1 cellular context compared by ENCODE assay signal in the genomic region with DNA sequence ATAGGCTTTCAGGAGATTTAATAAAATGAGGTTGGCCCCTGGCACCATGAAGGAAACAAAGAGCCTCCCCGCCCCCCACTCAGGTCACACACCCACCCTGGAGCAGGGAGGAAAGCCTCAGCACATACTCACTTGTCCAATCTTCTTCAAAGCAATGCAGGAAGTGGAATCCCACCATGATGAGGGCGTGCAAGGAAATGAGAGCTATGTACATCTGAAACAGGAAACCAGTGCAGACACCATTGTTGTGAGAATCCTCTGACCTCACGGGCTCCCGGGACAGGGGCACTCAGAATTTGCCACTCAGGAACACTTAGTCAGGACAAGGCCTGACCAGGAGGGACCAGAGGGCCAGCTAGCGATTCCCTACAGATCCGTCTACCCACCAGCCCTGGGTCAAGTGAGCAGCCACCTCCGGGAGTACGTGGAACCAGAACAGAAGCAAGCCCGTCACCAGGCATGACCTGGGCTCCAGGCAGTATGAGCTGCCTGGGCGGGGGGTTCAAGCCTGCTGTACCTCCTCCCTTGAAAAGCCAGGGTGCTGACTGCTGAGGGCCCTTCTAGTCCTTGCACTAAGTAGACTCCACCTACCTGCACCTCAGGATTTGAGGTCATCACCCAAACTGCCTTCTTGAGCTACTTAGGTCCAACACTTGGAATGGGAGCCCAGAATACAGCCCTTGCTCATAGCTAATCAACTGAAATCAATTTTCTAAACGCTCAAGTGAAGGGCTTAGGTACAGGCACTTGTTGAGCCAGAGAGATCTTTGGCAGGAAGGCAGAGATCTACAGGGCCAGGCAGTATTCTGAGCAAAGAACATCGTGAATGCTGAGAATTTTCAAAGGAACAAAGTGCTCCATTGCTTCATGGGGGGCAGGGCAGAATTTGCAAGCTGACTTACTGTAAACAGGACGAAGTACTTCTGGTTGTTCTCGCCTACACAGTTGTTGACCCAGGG.
TF ChIP-seq lines count a peak whose summit lies in the region.

No MANE protein-coding gene starts in this region.

TF ChIP-seq in HepG2, 621 proteins besides CTCF, POLR2A, EP300 and RAD21:
- TF ChIP-seq ZNF292 (CRISPR knock-in tag; IDR thresholded peaks at IDR 0.05; ENCODE audit: borderline replicate concordance, low read depth) (no peak), FOXA1 (IDR thresholded peaks at IDR 0.05) (no peak), FOXA1 (CRISPR knock-in tag; IDR thresholded peaks at IDR 0.05) (0 out of 2 replicates have a peak, but pooled peaks have one; percentile 2)
